In the genomic region with DNA sequence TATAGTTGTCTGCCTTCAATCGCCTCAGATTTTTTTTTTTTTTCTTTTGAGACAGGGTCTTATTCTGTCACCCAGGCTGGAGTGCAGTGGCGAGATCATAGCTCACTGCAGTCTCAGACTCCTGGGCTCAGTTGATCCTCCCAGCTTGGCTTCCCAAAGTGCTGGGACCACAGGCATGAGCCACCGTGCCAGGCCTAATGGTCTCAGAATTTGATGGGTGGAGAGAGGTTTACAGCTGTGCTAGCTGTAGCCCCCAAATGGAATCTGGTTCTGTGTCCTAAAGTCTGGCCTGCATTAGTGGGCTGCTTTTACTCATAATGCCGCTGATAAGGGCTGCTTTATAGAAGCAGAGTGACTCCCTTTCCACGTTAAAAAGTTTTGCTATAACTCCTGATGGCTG, we compare ENCODE assay signal across 19 cellular contexts. TPM values are rescaled to one million over a fixed set of nuclear protein-coding genes. Genes with fewer than 3 reads are reported as not detected.
DNase-seq lines count a peak whose midpoint lies in the region; TF ChIP-seq lines count a peak whose summit lies in the region.
"Had no signal": no experiment of that assay in that cellular context is flagged by ENCODE, and none has a peak within 500 bp of the region (broad histone marks: within the 10 kb centered on the region; RNA-seq: fewer than 3 reads in every experiment).

No MANE protein-coding gene starts in this region.

- H3K4me3 ChIP-seq in Loucy (ENCODE audit: low read length, poor library complexity, severe bottlenecking) (peak overlapping the region; percentile 100), trophoblast cell (ENCODE audit: low read depth, low read length) (no peak overlapping the region), WERI-Rb-1 (ENCODE audit: low read depth, low read length) (no peak overlapping the region)
- H3K4me3 ChIP-seq: GM23248 had no signal

- no peak overlapping the region for H2BK120ac ChIP-seq in trophoblast cell (ENCODE audit: insufficient read depth, low read length, poor library complexity)

- intact Hi-C loops in activated CD4-positive, alpha-beta T cell treated with anti-CD3 and anti-CD28 coated beads, Interleukin-2, amount 10 ng/mL, durations not matched to agents 24 days and 14 days (cut with micrococcal nuclease) = loop anchor here (5.0 kb wide), 1 partner anchor 33 kb away; no protein-coding TSS in a partner anchor
- intact Hi-C loops in activated T-helper 1 cell treated with anti-CD3 and anti-CD28 coated beads, Interleukin-12 subunit alpha, Interleukin-12 subunit beta, Interleukin-2, Interleukin-4 antibody, amounts not matched to agents 30 ng/mL and 10 ng/mL and 1 ng/mL, durations not matched to agents 14 hours and 24 hours and 36 hours (cut with micrococcal nuclease) = no loop called here

- peaks cover 6% of the 10 kb centered on the region for H3K79me1 ChIP-seq in trophoblast cell (ENCODE audit: low read length)

- peak overlapping the region; percentile 14 for H4K12ac ChIP-seq in trophoblast cell (ENCODE audit: low read depth, low read length)

- no peaks in the 10 kb centered on the region for H3K9me3 Mint-ChIP-seq in activated CD4-positive, alpha-beta T cell treated with anti-CD3 and anti-CD28 coated beads, Interleukin-2, amount 10 ng/mL, durations not matched to agents 24 days and 14 days
- H3K9me3 Mint-ChIP-seq in activated T-helper 1 cell treated with anti-CD3 and anti-CD28 coated beads, Interleukin-12 subunit alpha, Interleukin-12 subunit beta, Interleukin-2, Interleukin-4 antibody, amounts not matched to agents 30 ng/mL and 10 ng/mL and 1 ng/mL, durations not matched to agents 14 hours and 24 hours and 36 hours = no peaks in the 10 kb centered on the region
- H3K9me3 Mint-ChIP-seq: CD8-positive, alpha-beta T cell had no signal

- no peak overlapping the region for H2BK12ac ChIP-seq in trophoblast cell (ENCODE audit: low read length)

- no peak overlapping the region for H2AFZ ChIP-seq in Loucy (ENCODE audit: low read length)
- H2AFZ ChIP-seq in trophoblast cell (ENCODE audit: insufficient read depth, low read length, poor library complexity) = no peak overlapping the region
- H2AFZ ChIP-seq: GM23248 had no signal

- H4K8ac ChIP-seq in trophoblast cell (ENCODE audit: low read depth, low read length) = no peak overlapping the region

- peaks cover 44% of the 10 kb centered on the region for H3K4me1 Mint-ChIP-seq in activated CD4-positive, alpha-beta T cell treated with anti-CD3 and anti-CD28 coated beads, Interleukin-2, amount 10 ng/mL, durations not matched to agents 24 days and 14 days
- H3K4me1 Mint-ChIP-seq in activated T-helper 1 cell treated with anti-CD3 and anti-CD28 coated beads, Interleukin-12 subunit alpha, Interleukin-12 subunit beta, Interleukin-2, Interleukin-4 antibody, amounts not matched to agents 30 ng/mL and 10 ng/mL and 1 ng/mL, durations not matched to agents 14 hours and 24 hours and 36 hours (ENCODE audit: low read depth) = peaks cover 64% of the 10 kb centered on the region

- no peak overlapping the region for H4K91ac ChIP-seq in trophoblast cell (ENCODE audit: low read depth, low read length)

- H3K36me3 ChIP-seq in Loucy (ENCODE audit: insufficient read depth, low read length) (peaks cover 26% of the 10 kb centered on the region; the same call in 1 of the 2 replicates), trophoblast cell (ENCODE audit: control insufficient read depth in 1 of 2, insufficient read depth in 2 of 2, low read length in 2 of 2) (no peaks in the 10 kb centered on the region), WERI-Rb-1 (peaks cover 16% of the 10 kb centered on the region)

- TF ChIP-seq CTCF in Loucy (conservative IDR thresholded peaks at IDR 0.05; ENCODE audit: low read length) (no peak), WERI-Rb-1 (IDR thresholded peaks at IDR 0.05; ENCODE audit: low read depth, low read length) (no peak)

- H2AK5ac ChIP-seq in trophoblast cell (ENCODE audit: low read length) = no peak overlapping the region

- WGBS in trophoblast cell (ENCODE audit: extremely low coverage, insufficient coverage, insufficient read length) = no CpG with 5 or more reads among the region's 5 CpGs

- peaks cover 98% of the 10 kb centered on the region for H3K79me2 ChIP-seq in Loucy (ENCODE audit: insufficient read depth, low read length)
- H3K79me2 ChIP-seq in trophoblast cell (ENCODE audit: control insufficient read depth, insufficient read depth, low read length, poor library complexity) = peaks cover 17% of the 10 kb centered on the region

- H3K4me2 ChIP-seq in Loucy (ENCODE audit: low read depth, low read length, poor library complexity, severe bottlenecking) (peak overlapping the region; percentile 86), trophoblast cell (ENCODE audit: low read length) (no peak overlapping the region)

- peaks cover 96% of the 10 kb centered on the region for H4K20me1 ChIP-seq in Loucy (ENCODE audit: insufficient read depth, low read length, poor library complexity, severe bottlenecking)

- H3K4me1 ChIP-seq in Loucy (ENCODE audit: insufficient read depth, low read length, poor library complexity, severe bottlenecking) (peaks cover 63% of the 10 kb centered on the region), trophoblast cell (ENCODE audit: control insufficient read depth in 1 of 2, insufficient read depth in 2 of 2, low read length in 2 of 2) (peaks cover 21 to 34% of the 10 kb centered on the region in 2 experiments)

- no peaks in the 10 kb centered on the region for H3K9me2 ChIP-seq in Loucy (replicated peaks; ENCODE audit: low read depth, low read length)

- no peak overlapping the region for H3K23ac ChIP-seq in trophoblast cell (ENCODE audit: low read length)

- H3K4ac ChIP-seq in trophoblast cell (ENCODE audit: low read depth, low read length) = peak overlapping the region; percentile 68

- peak overlapping the region; percentile 99 for H3K9ac ChIP-seq in Loucy (ENCODE audit: low read depth, low read length, poor library complexity, severe bottlenecking)
- no peak overlapping the region for H3K9ac ChIP-seq in trophoblast cell (ENCODE audit: low read length)
- H3K9ac ChIP-seq: GM23248 had no signal

- H3K14ac ChIP-seq in trophoblast cell (ENCODE audit: low read length) = no peak overlapping the region

- peak overlapping the region; percentile 9 for H3K4me3 Mint-ChIP-seq in activated CD4-positive, alpha-beta T cell treated with anti-CD3 and anti-CD28 coated beads, Interleukin-2, amount 10 ng/mL, durations not matched to agents 24 days and 14 days
- H3K4me3 Mint-ChIP-seq in activated T-helper 1 cell treated with anti-CD3 and anti-CD28 coated beads, Interleukin-12 subunit alpha, Interleukin-12 subunit beta, Interleukin-2, Interleukin-4 antibody, amounts not matched to agents 30 ng/mL and 10 ng/mL and 1 ng/mL, durations not matched to agents 14 hours and 24 hours and 36 hours = no peak overlapping the region
- H3K4me3 Mint-ChIP-seq: B cell; CD8-positive, alpha-beta T cell had no signal

- no peaks in the 10 kb centered on the region for H3F3A ChIP-seq in Loucy (ENCODE audit: low read depth)

- H3K27me3 Mint-ChIP-seq in activated CD4-positive, alpha-beta T cell treated with anti-CD3 and anti-CD28 coated beads, Interleukin-2, amount 10 ng/mL, durations not matched to agents 24 days and 14 days = no peaks in the 10 kb centered on the region
- H3K27me3 Mint-ChIP-seq in activated T-helper 1 cell treated with anti-CD3 and anti-CD28 coated beads, Interleukin-12 subunit alpha, Interleukin-12 subunit beta, Interleukin-2, Interleukin-4 antibody, amounts not matched to agents 30 ng/mL and 10 ng/mL and 1 ng/mL, durations not matched to agents 14 hours and 24 hours and 36 hours (ENCODE audit: insufficient read depth) = no peaks in the 10 kb centered on the region

- H3K27ac ChIP-seq in trophoblast cell (ENCODE audit: low read depth, low read length) = peak overlapping the region; percentile 23
- no peak overlapping the region for H3K27ac ChIP-seq in WERI-Rb-1
- H3K27ac ChIP-seq: 22Rv1, GM23248 had no signal

- peak overlapping the region; percentile 29 for H3K18ac ChIP-seq in trophoblast cell (ENCODE audit: low read length)

- no peak for DNase-seq in activated CD4-positive, alpha-beta T cell treated with anti-CD3 and anti-CD28 coated beads, Interleukin-2, amount 10 ng/mL, durations not matched to agents 24 days and 14 days
- DNase-seq in activated CD4-positive, alpha-beta T cell treated with anti-CD3 and anti-CD28 coated beads for 48 hours = no peak
- DNase-seq in islet precursor cell (peak; percentile 61), trophoblast cell (no peak), WERI-Rb-1 (no peak), GM03348 (ENCODE audit: low spot score) (no peak)
- DNase-seq in activated T-helper 1 cell treated with anti-CD3 and anti-CD28 coated beads, Interleukin-12 subunit alpha, Interleukin-12 subunit beta, Interleukin-2, Interleukin-4 antibody, amounts not matched to agents 30 ng/mL and 10 ng/mL and 1 ng/mL, durations not matched to agents 14 hours and 24 hours and 36 hours (ENCODE audit: low spot score) = no peak
- DNase-seq: CD8-positive, alpha-beta T cell; DMS79; NCI-H1436; NCI-H2029; NCI-H2171; NCI-H446; NCI-H69; SHP77 had no signal

- peaks cover 23% of the 10 kb centered on the region for H3K27me3 ChIP-seq in Loucy (ENCODE audit: insufficient read depth, low read length, poor library complexity, severe bottlenecking)
- no peaks in the 10 kb centered on the region for H3K27me3 ChIP-seq in trophoblast cell (ENCODE audit: insufficient read depth, low read length)
- no peaks in the 10 kb centered on the region for H3K27me3 ChIP-seq in WERI-Rb-1 (ENCODE audit: insufficient read depth, low read depth, severe bottlenecking)

- H2BK5ac ChIP-seq in trophoblast cell (ENCODE audit: low read depth, low read length, poor library complexity) = no peak overlapping the region

- no peak overlapping the region for H3K27ac Mint-ChIP-seq in activated CD4-positive, alpha-beta T cell treated with anti-CD3 and anti-CD28 coated beads, Interleukin-2, amount 10 ng/mL, durations not matched to agents 24 days and 14 days
- H3K27ac Mint-ChIP-seq in activated T-helper 1 cell treated with anti-CD3 and anti-CD28 coated beads, Interleukin-12 subunit alpha, Interleukin-12 subunit beta, Interleukin-2, Interleukin-4 antibody, amounts not matched to agents 30 ng/mL and 10 ng/mL and 1 ng/mL, durations not matched to agents 14 hours and 24 hours and 36 hours = no peak overlapping the region
- H3K27ac Mint-ChIP-seq: B cell; CD8-positive, alpha-beta T cell had no signal

- H3K9me3 ChIP-seq in Loucy (ENCODE audit: insufficient read depth, low read depth, low read length) = no peaks in the 10 kb centered on the region
- H3K9me3 ChIP-seq in trophoblast cell (ENCODE audit: insufficient read depth, low read depth, low read length) = no peaks in the 10 kb centered on the region
- no peaks in the 10 kb centered on the region for H3K9me3 ChIP-seq in WERI-Rb-1 (ENCODE audit: severe bottlenecking)

- peaks cover 40% of the 10 kb centered on the region for H3K36me3 Mint-ChIP-seq in activated CD4-positive, alpha-beta T cell treated with anti-CD3 and anti-CD28 coated beads, Interleukin-2, amount 10 ng/mL, durations not matched to agents 24 days and 14 days (ENCODE audit: low read depth)
- peaks cover 35% of the 10 kb centered on the region for H3K36me3 Mint-ChIP-seq in activated T-helper 1 cell treated with anti-CD3 and anti-CD28 coated beads, Interleukin-12 subunit alpha, Interleukin-12 subunit beta, Interleukin-2, Interleukin-4 antibody, amounts not matched to agents 30 ng/mL and 10 ng/mL and 1 ng/mL, durations not matched to agents 14 hours and 24 hours and 36 hours (ENCODE audit: low read depth)
- H3K36me3 Mint-ChIP-seq: CD8-positive, alpha-beta T cell had no signal

RNA-seq across cellular contexts. Expression of a gene that starts 5.1 kb away (rescaled TPM):
- 41.4 and 46.8 TPM in 2 replicates for total RNA-seq in activated CD4-positive, alpha-beta T cell treated with anti-CD3 and anti-CD28 coated beads, Interleukin-2, amount 10 ng/mL, durations not matched to agents 24 days and 14 days
- polyA plus RNA-seq in trophoblast cell (2013) = 45.7 and 47.3 TPM in 2 replicates
- total RNA-seq in activated T-helper 1 cell treated with anti-CD3 and anti-CD28 coated beads, Interleukin-12 subunit alpha, Interleukin-12 subunit beta, Interleukin-2, Interleukin-4 antibody, amounts not matched to agents 30 ng/mL and 10 ng/mL and 1 ng/mL, durations not matched to agents 14 hours and 24 hours and 36 hours = 51.2 and 52.2 TPM in 2 replicates

RNA-seq across cellular contexts. Expression of a gene that starts 19.0 kb away (rescaled TPM):
- total RNA-seq in activated CD4-positive, alpha-beta T cell treated with anti-CD3 and anti-CD28 coated beads, Interleukin-2, amount 10 ng/mL, durations not matched to agents 24 days and 14 days = 80.6 and 91.5 TPM in 2 replicates
- polyA plus RNA-seq in trophoblast cell (2013) = 33.8 and 36.1 TPM in 2 replicates
- 85.9 and 95.3 TPM in 2 replicates for total RNA-seq in activated T-helper 1 cell treated with anti-CD3 and anti-CD28 coated beads, Interleukin-12 subunit alpha, Interleukin-12 subunit beta, Interleukin-2, Interleukin-4 antibody, amounts not matched to agents 30 ng/mL and 10 ng/mL and 1 ng/mL, durations not matched to agents 14 hours and 24 hours and 36 hours
